In the genomic region with DNA sequence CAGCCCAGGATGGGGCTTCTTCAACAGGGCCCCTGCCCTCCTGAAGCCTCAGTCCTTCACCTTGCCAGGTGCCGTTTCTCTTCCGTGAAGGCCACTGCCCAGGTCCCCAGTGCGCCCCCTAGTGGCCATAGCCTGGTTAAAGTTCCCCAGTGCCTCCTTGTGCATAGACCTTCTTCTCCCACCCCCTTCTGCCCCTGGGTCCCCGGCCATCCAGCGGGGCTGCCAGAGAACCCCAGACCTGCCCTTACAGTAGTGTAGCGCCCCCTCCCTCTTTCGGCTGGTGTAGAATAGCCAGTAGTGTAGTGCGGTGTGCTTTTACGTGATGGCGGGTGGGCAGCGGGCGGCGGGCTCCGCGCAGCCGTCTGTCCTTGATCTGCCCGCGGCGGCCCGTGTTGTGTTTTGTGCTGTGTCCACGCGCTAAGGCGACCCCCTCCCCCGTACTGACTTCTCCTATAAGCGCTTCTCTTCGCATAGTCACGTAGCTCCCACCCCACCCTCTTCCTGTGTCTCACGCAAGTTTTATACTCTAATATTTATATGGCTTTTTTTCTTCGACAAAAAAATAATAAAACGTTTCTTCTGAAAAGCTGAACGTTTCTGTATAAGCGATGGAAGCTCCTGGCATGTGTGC, we compare ENCODE assay signal across 9 cellular contexts. TPM values are rescaled to one million over a fixed set of nuclear protein-coding genes. Genes with fewer than 3 reads are reported as not detected.
DNase-seq lines count a peak whose midpoint lies in the region; ATAC-seq, FAIRE-seq and TF ChIP-seq lines count a peak whose summit lies in the region.
"Had no signal": no experiment of that assay in that cellular context is flagged by ENCODE, and none has a peak within 500 bp of the region (broad histone marks: within the 10 kb centered on the region; RNA-seq: fewer than 3 reads in every experiment).

No MANE protein-coding gene starts in this region.

- H3K4me3 Mint-ChIP-seq in activated naive CD8-positive, alpha-beta T cell treated with anti-CD3 and anti-CD28 coated beads, Interleukin-2, amount 50 U/mL, for 24 hours = peak overlapping the region; percentile 80

- peak overlapping the region; percentile 57 for H3K9ac ChIP-seq in rectal smooth muscle tissue (ENCODE audit: low read length)

- no peaks in the 10 kb centered on the region for H3K27me3 ChIP-seq in left ventricle myocardium inferior (ENCODE audit: low read depth)
- no peaks in the 10 kb centered on the region for H3K27me3 ChIP-seq in rectal smooth muscle tissue (ENCODE audit: control insufficient read depth, insufficient read depth, low read length)

- H3K4me1 ChIP-seq in left ventricle myocardium inferior = peaks cover 85% of the 10 kb centered on the region
- H3K4me1 ChIP-seq in rectal smooth muscle tissue (ENCODE audit: control insufficient read depth, insufficient read depth, low read length) = peaks cover 24% of the 10 kb centered on the region

- H3K4me3 ChIP-seq in left ventricle myocardium inferior (peak overlapping the region; percentile 69), rectal smooth muscle tissue (ENCODE audit: low read length) (peak overlapping the region; percentile 86)

- peak overlapping the region; percentile 90 for H3K27ac Mint-ChIP-seq in activated naive CD8-positive, alpha-beta T cell treated with anti-CD3 and anti-CD28 coated beads, Interleukin-2, amount 50 U/mL, for 24 hours

- TF ChIP-seq CTCF in left ventricle myocardium inferior (IDR thresholded peaks at IDR 0.05; ENCODE audit: borderline replicate concordance) = peak; percentile 88

- no peaks in the 10 kb centered on the region for H3K9me3 ChIP-seq in left ventricle myocardium inferior (replicated peaks)

- H3K36me3 ChIP-seq in left ventricle myocardium inferior (peaks cover 39% of the 10 kb centered on the region), rectal smooth muscle tissue (ENCODE audit: control insufficient read depth, insufficient read depth, low read length) (peaks cover 6% of the 10 kb centered on the region)

- DNase-seq in DMS153 (lab: John Stamatoyannopoulos, UW) (peak; percentile 35), SKM-1 (lab: John Stamatoyannopoulos, UW; ENCODE audit: unreplicated experiment) (peak; percentile 19), left ventricle myocardium inferior (peak; percentile 84), urothelium cell line (ENCODE audit: low spot score) (peak; percentile 20), NCI-H446 treated with DMSO at 0.1 percent for 48 hours (lab: John Stamatoyannopoulos, UW) (no peak)
- DNase-seq in activated naive CD8-positive, alpha-beta T cell treated with anti-CD3 and anti-CD28 coated beads, Interleukin-2, amount 50 U/mL, for 24 hours = peak; percentile 88

- intact Hi-C loops in left ventricle myocardium inferior (cut with micrococcal nuclease) = no loop called here

- peaks cover 15% of the 10 kb centered on the region for H3K36me3 Mint-ChIP-seq in activated naive CD8-positive, alpha-beta T cell treated with anti-CD3 and anti-CD28 coated beads, Interleukin-2, amount 50 U/mL, for 24 hours (ENCODE audit: low read depth)

- H3K27ac ChIP-seq in left ventricle myocardium inferior (replicated peaks) (peak overlapping the region; percentile 90), rectal smooth muscle tissue (ENCODE audit: low read depth, low read length) (peak overlapping the region; percentile 91)

- H3K27me3 Mint-ChIP-seq in activated naive CD8-positive, alpha-beta T cell treated with anti-CD3 and anti-CD28 coated beads, Interleukin-2, amount 50 U/mL, for 24 hours = peaks cover 5% of the 10 kb centered on the region

- peaks cover 50% of the 10 kb centered on the region for H3K4me1 Mint-ChIP-seq in activated naive CD8-positive, alpha-beta T cell treated with anti-CD3 and anti-CD28 coated beads, Interleukin-2, amount 50 U/mL, for 24 hours

- no peak for FAIRE-seq in urothelium cell line (lab: Jason Lieb, UNC)
- FAIRE-seq: endometrium had no signal

- ATAC-seq in HG03354 (IDR thresholded peaks at IDR 0.05; ENCODE audit: poor library complexity, severe bottlenecking, unreplicated experiment) = peak; percentile 39
- peak; percentile 14 for ATAC-seq in activated naive CD8-positive, alpha-beta T cell treated with anti-CD3 and anti-CD28 coated beads, Interleukin-2, amount 50 U/mL, for 24 hours

- no peaks in the 10 kb centered on the region for H3K9me3 Mint-ChIP-seq in activated naive CD8-positive, alpha-beta T cell treated with anti-CD3 and anti-CD28 coated beads, Interleukin-2, amount 50 U/mL, for 24 hours

RNA-seq across cellular contexts. Expression of gene PCDHGC5, which starts 23.6 kb away (rescaled TPM):
- total RNA-seq in left ventricle myocardium inferior = 2.9 TPM

RNA-seq across cellular contexts. Expression of gene PCDHGC4, which starts 27.7 kb away (rescaled TPM):
- 1.8 TPM for total RNA-seq in left ventricle myocardium inferior

RNA-seq across cellular contexts. Expression of gene PCDHGC3, which starts 36.7 kb away (rescaled TPM):
- 15.6 TPM for total RNA-seq in left ventricle myocardium inferior
